ENCODE assay signal across 20 cellular contexts in genomic region chrX:42538405-42538804, GRCh38.
"Had no signal": no experiment of that assay in that cellular context is flagged by ENCODE, and none has a peak within 500 bp of the region (broad histone marks: within the 10 kb centered on the region; RNA-seq: fewer than 3 reads in every experiment).

No MANE protein-coding gene starts in this region.

- H3K27ac ChIP-seq: gastroesophageal sphincter, right atrium auricular region, skin epidermis, suprapubic skin had no signal

- H3K27ac Mint-ChIP-seq: endodermal cell, nephron had no signal

- DNase-seq: activated CD4-positive, alpha-beta T cell treated with anti-CD3 and anti-CD28 coated beads, Interleukin-2, amount 50 U/mL, for 4 hours; activated gamma-delta T cell; activated T-cell treated with anti-CD3 and anti-CD28 coated beads, Interleukin-2, amount 50 U/mL, for 4 hours; aorta; endodermal cell; islet precursor cell; left ventricle myocardium superior; nucleus accumbens; stimulated activated CD4-positive, alpha-beta T cell treated with anti-CD3 and anti-CD28 coated beads, Interleukin-4, amount 100 ng/mL, for 4 hours; stimulated activated CD8-positive, alpha-beta memory T cell treated with anti-CD3 and anti-CD28 coated beads, Interleukin-4, amount 100 ng/mL, for 48 hours; stimulated activated naive CD4-positive, alpha-beta T cell treated with Interleukin-2 at 50 U/mL for 16 hours; SW 1271; T-helper 9 cell; trophoblast cell had no signal

- H3K9me3 Mint-ChIP-seq: nephron had no signal

- H3K4me1 Mint-ChIP-seq: nephron had no signal

- H3K4me3 Mint-ChIP-seq: activated T-cell treated with anti-CD3 and anti-CD28 coated beads, Interleukin-2, amount 50 U/mL, for 4 hours; endodermal cell; nephron had no signal

- H3K4me1 ChIP-seq: gastroesophageal sphincter, right atrium auricular region, suprapubic skin had no signal

- H3K36me3 ChIP-seq: gastroesophageal sphincter, right atrium auricular region, suprapubic skin had no signal

- H3K4me3 ChIP-seq: gastroesophageal sphincter, right atrium auricular region, skin epidermis, suprapubic skin had no signal

- ATAC-seq: activated CD4-positive, CD25-positive, alpha-beta regulatory T cell treated with anti-CD3 and anti-CD28 coated beads, Interleukin-2, amount 50 U/mL, for 24 hours; activated T-cell treated with anti-CD3 and anti-CD28 coated beads, Interleukin-2, amount 50 U/mL, for 4 hours; gastroesophageal sphincter; left ventricle myocardium superior had no signal

- H3K27me3 ChIP-seq: gastroesophageal sphincter, right atrium auricular region, suprapubic skin had no signal

- H3K9me3 ChIP-seq: gastroesophageal sphincter, right atrium auricular region, suprapubic skin had no signal
